8 cellular contexts compared by ENCODE assay signal in the genomic region with DNA sequence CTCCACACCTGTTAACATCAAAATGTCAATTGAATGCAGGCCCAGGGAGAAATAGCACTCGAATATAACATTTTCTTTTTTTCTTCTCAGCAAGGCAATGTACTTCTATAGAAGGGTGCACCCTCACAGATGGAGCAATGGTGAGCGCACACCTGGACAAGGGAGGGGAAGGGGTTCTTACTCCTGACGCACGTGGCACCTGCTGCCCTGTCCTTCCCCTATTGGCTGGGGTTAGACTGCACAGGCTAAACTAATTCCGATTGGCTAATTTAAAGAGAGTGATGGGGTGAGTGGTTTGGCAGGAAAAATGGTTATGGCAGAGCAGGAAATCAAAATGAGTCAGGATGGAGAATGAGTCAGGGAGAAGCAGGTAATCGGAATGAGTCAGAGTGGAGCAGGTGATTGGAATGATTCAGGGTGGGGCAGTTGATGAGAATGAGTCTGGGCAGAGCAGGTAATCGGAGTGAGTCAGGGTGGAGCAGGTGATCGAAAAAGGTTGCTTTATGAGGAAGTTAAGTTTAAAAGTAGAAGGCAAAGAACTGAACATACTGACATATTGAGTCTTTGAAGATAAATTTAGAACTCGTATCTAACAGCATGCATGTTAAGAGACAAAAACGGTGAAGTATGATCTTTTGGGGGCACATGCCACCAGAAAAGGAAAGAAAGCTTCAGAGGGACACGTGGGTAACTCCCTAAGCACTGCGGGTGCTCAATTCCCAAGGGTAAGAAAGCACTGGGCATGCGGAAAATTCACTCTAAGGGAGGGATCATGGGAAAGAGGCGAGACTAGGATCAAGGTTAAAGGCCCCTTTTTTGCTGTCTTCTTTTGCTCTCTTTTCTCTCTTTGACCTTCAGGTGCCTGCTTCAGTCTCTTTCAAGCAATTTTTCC.
A peak's percentile ranks its signal among the peaks of the same experiment; 100 is the strongest.
DNase-seq lines count a peak whose midpoint lies in the region; ATAC-seq, FAIRE-seq and TF ChIP-seq lines count a peak whose summit lies in the region.

No MANE protein-coding gene starts in this region.

- H3K4me1 ChIP-seq in left ventricle myocardium inferior: peaks cover 18% of the 10 kb centered on the region

- no peak for TF ChIP-seq POLR2A in GM12892 (IDR thresholded peaks at IDR 0.05; ENCODE audit: low read depth, low read length)

- ATAC-seq in stimulated activated effector memory CD8-positive, alpha-beta T cell treated with anti-CD3 and anti-CD28 coated beads, Interleukin-12 subunit alpha, Interleukin-12 subunit beta, amount 100 ng/mL, for 72 hours: peak; percentile 62
- ATAC-seq in GM21529 (IDR thresholded peaks at IDR 0.05; ENCODE audit: unreplicated experiment): no peak

- H3K27ac Mint-ChIP-seq in activated CD4-positive, alpha-beta memory T cell treated with anti-CD3 and anti-CD28 coated beads for 36 hours: no peak overlapping the region
- no peak overlapping the region for H3K27ac Mint-ChIP-seq in activated CD4-positive, alpha-beta memory T cell treated with anti-CD3 and anti-CD28 coated beads, Interleukin-2, amount 10 ng/mL, durations not matched to agents 7 days and 5 days
- no peak overlapping the region for H3K27ac Mint-ChIP-seq in stimulated activated effector memory CD8-positive, alpha-beta T cell treated with anti-CD3 and anti-CD28 coated beads, Interleukin-12 subunit alpha, Interleukin-12 subunit beta, amount 100 ng/mL, for 72 hours

- no peaks in the 10 kb centered on the region for H3K27me3 ChIP-seq in left ventricle myocardium inferior (ENCODE audit: low read depth)

- no peak overlapping the region for H3K27ac ChIP-seq in left ventricle myocardium inferior (replicated peaks)

- intact Hi-C loops in activated CD4-positive, alpha-beta memory T cell treated with anti-CD3 and anti-CD28 coated beads for 36 hours (cut with micrococcal nuclease): no loop called here
- intact Hi-C loops in left ventricle myocardium inferior (cut with micrococcal nuclease): no loop called here

- H3K9me3 ChIP-seq in left ventricle myocardium inferior (replicated peaks): no peaks in the 10 kb centered on the region

- H3K36me3 Mint-ChIP-seq in activated CD4-positive, alpha-beta memory T cell treated with anti-CD3 and anti-CD28 coated beads for 36 hours: no peaks in the 10 kb centered on the region
- H3K36me3 Mint-ChIP-seq in activated CD4-positive, alpha-beta memory T cell treated with anti-CD3 and anti-CD28 coated beads, Interleukin-2, amount 10 ng/mL, durations not matched to agents 7 days and 5 days (ENCODE audit: low read depth): no peaks in the 10 kb centered on the region
- no peaks in the 10 kb centered on the region for H3K36me3 Mint-ChIP-seq in stimulated activated effector memory CD8-positive, alpha-beta T cell treated with anti-CD3 and anti-CD28 coated beads, Interleukin-12 subunit alpha, Interleukin-12 subunit beta, amount 100 ng/mL, for 72 hours

- POLR2A ChIA-PET in activated CD4-positive, alpha-beta memory T cell treated with anti-CD3 and anti-CD28 coated beads for 36 hours (lab: Charles Lee): no interaction called here
- POLR2A ChIA-PET in activated CD4-positive, alpha-beta memory T cell treated with anti-CD3 and anti-CD28 coated beads, Interleukin-2, amount 10 ng/mL, durations not matched to agents 7 days and 5 days (lab: Charles Lee): no interaction called here

- peak; percentile 34 for DNase-seq in activated CD4-positive, alpha-beta memory T cell treated with anti-CD3 and anti-CD28 coated beads for 36 hours
- DNase-seq in activated CD4-positive, alpha-beta memory T cell treated with anti-CD3 and anti-CD28 coated beads, Interleukin-2, amount 10 ng/mL, durations not matched to agents 7 days and 5 days: no peak
- DNase-seq in RKO (ENCODE audit: low spot score): peak; percentile 72
- peak; percentile 38 for DNase-seq in glomerular visceral epithelial cell (ENCODE audit: extremely low spot score)
- no peak for DNase-seq in stimulated activated effector memory CD8-positive, alpha-beta T cell treated with anti-CD3 and anti-CD28 coated beads, Interleukin-12 subunit alpha, Interleukin-12 subunit beta, amount 100 ng/mL, for 72 hours (ENCODE audit: low spot score in 2 of 2)
- DNase-seq in GM12892 (ENCODE audit: insufficient read length): no peak
- DNase-seq in left ventricle myocardium inferior: no peak

- no peak for FAIRE-seq in GM12892 (lab: Jason Lieb, UNC)

- TF ChIP-seq CTCF in left ventricle myocardium inferior (IDR thresholded peaks at IDR 0.05; ENCODE audit: borderline replicate concordance): no peak

- no peaks in the 10 kb centered on the region for H3K36me3 ChIP-seq in left ventricle myocardium inferior

- H3K9me3 Mint-ChIP-seq in activated CD4-positive, alpha-beta memory T cell treated with anti-CD3 and anti-CD28 coated beads for 36 hours: peaks cover 7% of the 10 kb centered on the region
- no peaks in the 10 kb centered on the region for H3K9me3 Mint-ChIP-seq in activated CD4-positive, alpha-beta memory T cell treated with anti-CD3 and anti-CD28 coated beads, Interleukin-2, amount 10 ng/mL, durations not matched to agents 7 days and 5 days
- H3K9me3 Mint-ChIP-seq in stimulated activated effector memory CD8-positive, alpha-beta T cell treated with anti-CD3 and anti-CD28 coated beads, Interleukin-12 subunit alpha, Interleukin-12 subunit beta, amount 100 ng/mL, for 72 hours: no peaks in the 10 kb centered on the region

- H3K27me3 Mint-ChIP-seq in activated CD4-positive, alpha-beta memory T cell treated with anti-CD3 and anti-CD28 coated beads for 36 hours: peaks cover 7% of the 10 kb centered on the region
- peaks cover 10% of the 10 kb centered on the region for H3K27me3 Mint-ChIP-seq in activated CD4-positive, alpha-beta memory T cell treated with anti-CD3 and anti-CD28 coated beads, Interleukin-2, amount 10 ng/mL, durations not matched to agents 7 days and 5 days

- CTCF ChIA-PET in activated CD4-positive, alpha-beta memory T cell treated with anti-CD3 and anti-CD28 coated beads for 36 hours (lab: Charles Lee): no interaction called here
- CTCF ChIA-PET in activated CD4-positive, alpha-beta memory T cell treated with anti-CD3 and anti-CD28 coated beads, Interleukin-2, amount 10 ng/mL, durations not matched to agents 7 days and 5 days (lab: Charles Lee): no interaction called here

- H3K4me3 ChIP-seq in left ventricle myocardium inferior: no peak overlapping the region

- H3K4me1 Mint-ChIP-seq in activated CD4-positive, alpha-beta memory T cell treated with anti-CD3 and anti-CD28 coated beads for 36 hours (ENCODE audit: low read depth): peaks cover 7% of the 10 kb centered on the region
- H3K4me1 Mint-ChIP-seq in activated CD4-positive, alpha-beta memory T cell treated with anti-CD3 and anti-CD28 coated beads, Interleukin-2, amount 10 ng/mL, durations not matched to agents 7 days and 5 days: no peaks in the 10 kb centered on the region
- H3K4me1 Mint-ChIP-seq in stimulated activated effector memory CD8-positive, alpha-beta T cell treated with anti-CD3 and anti-CD28 coated beads, Interleukin-12 subunit alpha, Interleukin-12 subunit beta, amount 100 ng/mL, for 72 hours: peaks cover 7% of the 10 kb centered on the region

- H3K4me3 Mint-ChIP-seq in activated CD4-positive, alpha-beta memory T cell treated with anti-CD3 and anti-CD28 coated beads for 36 hours: no peak overlapping the region
- H3K4me3 Mint-ChIP-seq in activated CD4-positive, alpha-beta memory T cell treated with anti-CD3 and anti-CD28 coated beads, Interleukin-2, amount 10 ng/mL, durations not matched to agents 7 days and 5 days: no peak overlapping the region
- H3K4me3 Mint-ChIP-seq in stimulated activated effector memory CD8-positive, alpha-beta T cell treated with anti-CD3 and anti-CD28 coated beads, Interleukin-12 subunit alpha, Interleukin-12 subunit beta, amount 100 ng/mL, for 72 hours: no peak overlapping the region

Comparison
In these comparisons a context has a peak if more than half of its experiments do, and no peak if none do; other contexts are left out.
1. DNase-seq: peak in activated CD4-positive, alpha-beta memory T cell treated with anti-CD3 and anti-CD28 coated beads for 36 hours (single experiment), RKO (single experiment) and glomerular visceral epithelial cell (single experiment); none in activated CD4-positive, alpha-beta memory T cell treated with anti-CD3 and anti-CD28 coated beads, Interleukin-2, amount 10 ng/mL, durations not matched to agents 7 days and 5 days (single experiment), stimulated activated effector memory CD8-positive, alpha-beta T cell treated with anti-CD3 and anti-CD28 coated beads, Interleukin-12 subunit alpha, Interleukin-12 subunit beta, amount 100 ng/mL, for 72 hours (0 of 2), GM12892 (single experiment) and left ventricle myocardium inferior (single experiment).